12 cellular contexts compared by ENCODE assay signal in genomic region chr3:155494332-155494731, GRCh38.
DNase-seq lines count a peak whose midpoint lies in the region; ATAC-seq and TF ChIP-seq lines count a peak whose summit lies in the region.
"Had no signal": no experiment of that assay in that cellular context is flagged by ENCODE, and none has a peak within 500 bp of the region (broad histone marks: within the 10 kb centered on the region; RNA-seq: fewer than 3 reads in every experiment).

No MANE protein-coding gene starts in this region.

- no peak for TF ChIP-seq POLR2A in uterus (IDR thresholded peaks at IDR 0.05)

- H3K4me1 ChIP-seq in Loucy (ENCODE audit: insufficient read depth, low read length, poor library complexity, severe bottlenecking) = peaks cover 9% of the 10 kb centered on the region
- no peaks in the 10 kb centered on the region for H3K4me1 ChIP-seq in uterus

- no peak for ATAC-seq in activated CD8-positive, alpha-beta T cell treated with anti-CD3 and anti-CD28 coated beads, Interleukin-2, amount 10 ng/mL, durations not matched to agents 7 days and 5 days
- no peak for ATAC-seq in activated CD8-positive, alpha-beta T cell treated with anti-CD3 and anti-CD28 coated beads for 36 hours
- peak; percentile 60 for ATAC-seq in HG02678 (IDR thresholded peaks at IDR 0.05; ENCODE audit: unreplicated experiment)
- peak; percentile 71 to 77 for ATAC-seq in stimulated activated naive B cell treated with anti-CD40 and anti-IgM and Interleukin-4, amounts not matched to agents 10 μg/mL and 1 μg/mL and 100 μg/mL, for 72 hours (replicated peaks)
- ATAC-seq: activated CD4-positive, CD25-positive, alpha-beta regulatory T cell treated with anti-CD3 and anti-CD28 coated beads, Interleukin-2, amount 50 U/mL, for 24 hours had no signal

- intact Hi-C loops in activated CD8-positive, alpha-beta T cell treated with anti-CD3 and anti-CD28 coated beads for 36 hours (cut with micrococcal nuclease) = no loop called here
- intact Hi-C loops in uterus (cut with DNase I; ENCODE audit: low total_unique reads) = no loop called here

- no peaks in the 10 kb centered on the region for H3K79me2 ChIP-seq in Loucy (ENCODE audit: insufficient read depth, low read length)

- H3K4me3 ChIP-seq in Loucy (ENCODE audit: low read length, poor library complexity, severe bottlenecking) = no peak overlapping the region
- H3K4me3 ChIP-seq in uterus = no peak overlapping the region

- H3K27ac Mint-ChIP-seq in activated CD8-positive, alpha-beta T cell treated with anti-CD3 and anti-CD28 coated beads, Interleukin-2, amount 10 ng/mL, durations not matched to agents 7 days and 5 days = peak overlapping the region; percentile 26
- H3K27ac Mint-ChIP-seq in activated CD8-positive, alpha-beta T cell treated with anti-CD3 and anti-CD28 coated beads for 36 hours = no peak overlapping the region
- H3K27ac Mint-ChIP-seq in stimulated activated naive B cell treated with anti-CD40 and anti-IgM and Interleukin-4, amounts not matched to agents 10 μg/mL and 1 μg/mL and 100 μg/mL, for 72 hours = peak overlapping the region; percentile 48

- no peak for TF ChIP-seq CTCF in activated CD8-positive, alpha-beta T cell treated with anti-CD3 and anti-CD28 coated beads for 36 hours (IDR thresholded peaks at IDR 0.05)
- TF ChIP-seq CTCF in Loucy (conservative IDR thresholded peaks at IDR 0.05; ENCODE audit: low read length) = no peak
- TF ChIP-seq CTCF in uterus (IDR thresholded peaks at IDR 0.05) = no peak

- no peak overlapping the region for H3K9ac ChIP-seq in Loucy (ENCODE audit: low read depth, low read length, poor library complexity, severe bottlenecking)

- no peaks in the 10 kb centered on the region for H3K9me3 ChIP-seq in Loucy (ENCODE audit: insufficient read depth, low read depth, low read length)
- H3K9me3 ChIP-seq in uterus = no peaks in the 10 kb centered on the region

- no peak for DNase-seq in activated CD8-positive, alpha-beta T cell treated with anti-CD3 and anti-CD28 coated beads, Interleukin-2, amount 10 ng/mL, durations not matched to agents 7 days and 5 days
- no peak for DNase-seq in activated CD8-positive, alpha-beta T cell treated with anti-CD3 and anti-CD28 coated beads for 36 hours
- peak; percentile 1 for DNase-seq in stimulated activated naive B cell treated with anti-CD40 and anti-IgM and Interleukin-4, amounts not matched to agents 10 μg/mL and 1 μg/mL and 100 μg/mL, for 72 hours
- no peak for DNase-seq in NCI-H69 (lab: John Stamatoyannopoulos, UW)
- DNase-seq in GDM1 (lab: John Stamatoyannopoulos, UW) = no peak
- no peak for DNase-seq in uterus
- DNase-seq: 8988T, activated T-cell treated with anti-CD3 and anti-CD28 coated beads for 4 hours, SW 1271 had no signal

- no peaks in the 10 kb centered on the region for H3K27me3 ChIP-seq in Loucy (ENCODE audit: insufficient read depth, low read length, poor library complexity, severe bottlenecking)
- H3K27me3 ChIP-seq in uterus = no peaks in the 10 kb centered on the region

- CTCF ChIA-PET in activated CD8-positive, alpha-beta T cell treated with anti-CD3 and anti-CD28 coated beads, Interleukin-2, amount 10 ng/mL, durations not matched to agents 7 days and 5 days (lab: Charles Lee) = no interaction called here
- CTCF ChIA-PET in activated CD8-positive, alpha-beta T cell treated with anti-CD3 and anti-CD28 coated beads for 36 hours (lab: Charles Lee) = no interaction called here

- H3K36me3 Mint-ChIP-seq in activated CD8-positive, alpha-beta T cell treated with anti-CD3 and anti-CD28 coated beads, Interleukin-2, amount 10 ng/mL, durations not matched to agents 7 days and 5 days (ENCODE audit: low read depth) = peaks cover 2% of the 10 kb centered on the region
- no peaks in the 10 kb centered on the region for H3K36me3 Mint-ChIP-seq in activated CD8-positive, alpha-beta T cell treated with anti-CD3 and anti-CD28 coated beads for 36 hours (ENCODE audit: low read depth)
- no peaks in the 10 kb centered on the region for H3K36me3 Mint-ChIP-seq in stimulated activated naive B cell treated with anti-CD40 and anti-IgM and Interleukin-4, amounts not matched to agents 10 μg/mL and 1 μg/mL and 100 μg/mL, for 72 hours

- no peak overlapping the region for H3K4me3 Mint-ChIP-seq in activated CD8-positive, alpha-beta T cell treated with anti-CD3 and anti-CD28 coated beads, Interleukin-2, amount 10 ng/mL, durations not matched to agents 7 days and 5 days
- H3K4me3 Mint-ChIP-seq in activated CD8-positive, alpha-beta T cell treated with anti-CD3 and anti-CD28 coated beads for 36 hours = no peak overlapping the region
- H3K4me3 Mint-ChIP-seq in stimulated activated naive B cell treated with anti-CD40 and anti-IgM and Interleukin-4, amounts not matched to agents 10 μg/mL and 1 μg/mL and 100 μg/mL, for 72 hours = peak overlapping the region; percentile 20 to 49

- no peak overlapping the region for H2AFZ ChIP-seq in Loucy (ENCODE audit: low read length)

- no peaks in the 10 kb centered on the region for H3K9me3 Mint-ChIP-seq in activated CD8-positive, alpha-beta T cell treated with anti-CD3 and anti-CD28 coated beads, Interleukin-2, amount 10 ng/mL, durations not matched to agents 7 days and 5 days (ENCODE audit: insufficient read depth)
- no peaks in the 10 kb centered on the region for H3K9me3 Mint-ChIP-seq in activated CD8-positive, alpha-beta T cell treated with anti-CD3 and anti-CD28 coated beads for 36 hours
- H3K9me3 Mint-ChIP-seq in stimulated activated naive B cell treated with anti-CD40 and anti-IgM and Interleukin-4, amounts not matched to agents 10 μg/mL and 1 μg/mL and 100 μg/mL, for 72 hours = peaks cover 0 to 4% of the 10 kb centered on the region in 2 donors

- no peaks in the 10 kb centered on the region for H3K27me3 Mint-ChIP-seq in activated CD8-positive, alpha-beta T cell treated with anti-CD3 and anti-CD28 coated beads, Interleukin-2, amount 10 ng/mL, durations not matched to agents 7 days and 5 days (ENCODE audit: low read depth)
- no peaks in the 10 kb centered on the region for H3K27me3 Mint-ChIP-seq in activated CD8-positive, alpha-beta T cell treated with anti-CD3 and anti-CD28 coated beads for 36 hours
- no peaks in the 10 kb centered on the region for H3K27me3 Mint-ChIP-seq in stimulated activated naive B cell treated with anti-CD40 and anti-IgM and Interleukin-4, amounts not matched to agents 10 μg/mL and 1 μg/mL and 100 μg/mL, for 72 hours

- H3K4me2 ChIP-seq in Loucy (ENCODE audit: low read depth, low read length, poor library complexity, severe bottlenecking) = peak overlapping the region; percentile 26

- H3K27ac ChIP-seq in uterus = no peak overlapping the region

- no peaks in the 10 kb centered on the region for H3F3A ChIP-seq in Loucy (ENCODE audit: low read depth)

- POLR2A ChIA-PET in activated CD8-positive, alpha-beta T cell treated with anti-CD3 and anti-CD28 coated beads, Interleukin-2, amount 10 ng/mL, durations not matched to agents 7 days and 5 days (lab: Charles Lee) = no interaction called here
- POLR2A ChIA-PET in activated CD8-positive, alpha-beta T cell treated with anti-CD3 and anti-CD28 coated beads for 36 hours (lab: Charles Lee) = no interaction called here

- no peaks in the 10 kb centered on the region for H4K20me1 ChIP-seq in Loucy (ENCODE audit: insufficient read depth, low read length, poor library complexity, severe bottlenecking)

- H3K4me1 Mint-ChIP-seq in activated CD8-positive, alpha-beta T cell treated with anti-CD3 and anti-CD28 coated beads, Interleukin-2, amount 10 ng/mL, durations not matched to agents 7 days and 5 days (ENCODE audit: low read depth) = peaks cover 10% of the 10 kb centered on the region
- H3K4me1 Mint-ChIP-seq in activated CD8-positive, alpha-beta T cell treated with anti-CD3 and anti-CD28 coated beads for 36 hours (ENCODE audit: low read depth) = peaks cover 7% of the 10 kb centered on the region
- H3K4me1 Mint-ChIP-seq in stimulated activated naive B cell treated with anti-CD40 and anti-IgM and Interleukin-4, amounts not matched to agents 10 μg/mL and 1 μg/mL and 100 μg/mL, for 72 hours = peaks cover 22 to 45% of the 10 kb centered on the region in 2 donors

- H3K9me2 ChIP-seq in Loucy (replicated peaks; ENCODE audit: low read depth, low read length) = no peaks in the 10 kb centered on the region

- H3K36me3 ChIP-seq in Loucy (ENCODE audit: insufficient read depth, low read length) (peaks cover 32% of the 10 kb centered on the region), uterus (no peaks in the 10 kb centered on the region)

Comparison
In these comparisons a context has a peak if more than half of its experiments do, and no peak if none do; other contexts are left out.
1. ATAC-seq: peak in HG02678 (single experiment) and stimulated activated naive B cell treated with anti-CD40 and anti-IgM and Interleukin-4, amounts not matched to agents 10 μg/mL and 1 μg/mL and 100 μg/mL, for 72 hours (2 of 2); none in activated CD8-positive, alpha-beta T cell treated with anti-CD3 and anti-CD28 coated beads, Interleukin-2, amount 10 ng/mL, durations not matched to agents 7 days and 5 days (single experiment) and activated CD8-positive, alpha-beta T cell treated with anti-CD3 and anti-CD28 coated beads for 36 hours (single experiment).
2. H3K4me3 Mint-ChIP-seq: peak in stimulated activated naive B cell treated with anti-CD40 and anti-IgM and Interleukin-4, amounts not matched to agents 10 μg/mL and 1 μg/mL and 100 μg/mL, for 72 hours (2 of 2); none in activated CD8-positive, alpha-beta T cell treated with anti-CD3 and anti-CD28 coated beads, Interleukin-2, amount 10 ng/mL, durations not matched to agents 7 days and 5 days (single experiment) and activated CD8-positive, alpha-beta T cell treated with anti-CD3 and anti-CD28 coated beads for 36 hours (single experiment).